ENCODE assay signal across 16 cellular contexts in genomic region chr3:180690061-180690460, GRCh38. TPM values are rescaled to one million over a fixed set of nuclear protein-coding genes. Genes with fewer than 3 reads are reported as not detected.
DNase-seq lines count a peak whose midpoint lies in the region; ATAC-seq and TF ChIP-seq lines count a peak whose summit lies in the region.
"Had no signal": no experiment of that assay in that cellular context is flagged by ENCODE, and none has a peak within 500 bp of the region (broad histone marks: within the 10 kb centered on the region; RNA-seq: fewer than 3 reads in every experiment).

No MANE protein-coding gene starts in this region.

- CTCF ChIA-PET in PC-3 (lab: Charles Lee): interaction anchor here (0.6 kb wide), 1 partner anchor 62 kb away, joined by 3 read pairs; no protein-coding TSS in a partner anchor

- H3K36me3 Mint-ChIP-seq in neural crest cell (ENCODE audit: low read depth): no peaks in the 10 kb centered on the region

- no peak overlapping the region for H3K27ac Mint-ChIP-seq in neural crest cell (ENCODE audit: unreplicated experiment)
- H3K27ac Mint-ChIP-seq: stimulated activated naive CD8-positive, alpha-beta T cell treated with anti-CD3 and anti-CD28 coated beads, Interleukin-15, amount 100 ng/mL, for 72 hours had no signal

- H3K9me2 ChIP-seq in PC-3 (replicated peaks; ENCODE audit: low read length): no peaks in the 10 kb centered on the region

- H3K9me3 Mint-ChIP-seq in neural crest cell: no peaks in the 10 kb centered on the region
- H3K9me3 Mint-ChIP-seq: stimulated activated naive CD8-positive, alpha-beta T cell treated with anti-CD3 and anti-CD28 coated beads, Interleukin-15, amount 100 ng/mL, for 72 hours had no signal

- no peaks in the 10 kb centered on the region for H3K79me2 ChIP-seq in PC-3 (ENCODE audit: low read length)

- H3K4me2 ChIP-seq in PC-3 (ENCODE audit: low read length): no peak overlapping the region

- DNase-seq in NCI-H1436 (lab: John Stamatoyannopoulos, UW): peak; percentile 20
- DNase-seq in NCI-H1436 treated with DMSO at 0.1 percent for 48 hours (lab: John Stamatoyannopoulos, UW): no peak
- DNase-seq in LNCaP clone FGC (ENCODE audit: low read depth): no peak
- peak; percentile 17 for DNase-seq in PC-3
- no peak for DNase-seq in neural crest cell (ENCODE audit: low read depth, low spot score)
- DNase-seq in activated CD4-positive, alpha-beta T cell treated with anti-CD3 and anti-CD28 coated beads, Interleukin-2, amount 50 U/mL, for 1 hour: no peak
- DNase-seq in lower leg skin (ENCODE audit: low spot score in 2 of 2): no peak
- DNase-seq in NCI-H526 (lab: John Stamatoyannopoulos, UW): no peak
- DNase-seq: body of pancreas; Caco-2; mesendoderm; MV-4-11; occipital lobe; stimulated activated naive CD8-positive, alpha-beta T cell treated with anti-CD3 and anti-CD28 coated beads, Interleukin-15, amount 100 ng/mL, for 72 hours had no signal

- no peak overlapping the region for H2AFZ ChIP-seq in PC-3 (ENCODE audit: low read length)

- H3K36me3 ChIP-seq in PC-3 (ENCODE audit: low read depth, low read length): no peaks in the 10 kb centered on the region

- no peaks in the 10 kb centered on the region for H3K4me1 ChIP-seq in PC-3 (ENCODE audit: insufficient read depth, low read length)
- H3K4me1 ChIP-seq: body of pancreas, Caco-2 had no signal

- no peak overlapping the region for H3K27ac ChIP-seq in PC-3 (ENCODE audit: low read length)
- H3K27ac ChIP-seq: body of pancreas, SK-N-MC had no signal

- H3K9me3 ChIP-seq in PC-3 (ENCODE audit: low read length): no peaks in the 10 kb centered on the region
- H3K9me3 ChIP-seq: body of pancreas, Caco-2 had no signal

- no peak overlapping the region for H3K4me3 Mint-ChIP-seq in neural crest cell
- H3K4me3 Mint-ChIP-seq: stimulated activated naive CD8-positive, alpha-beta T cell treated with anti-CD3 and anti-CD28 coated beads, Interleukin-15, amount 100 ng/mL, for 72 hours had no signal

- no peak for ATAC-seq in PC-3
- ATAC-seq: body of pancreas; stimulated activated naive CD8-positive, alpha-beta T cell treated with anti-CD3 and anti-CD28 coated beads, Interleukin-15, amount 100 ng/mL, for 72 hours had no signal

- H3K9ac ChIP-seq in PC-3 (ENCODE audit: low read length): no peak overlapping the region

- 2 to 3% methylated on average over 1 of the region's 1 CpG for WGBS in lower leg skin, 2 donors

- H3K27me3 Mint-ChIP-seq in neural crest cell (ENCODE audit: low read depth): peaks cover 42% of the 10 kb centered on the region

- no peak overlapping the region for H3K4me3 ChIP-seq in LNCaP clone FGC (ENCODE audit: low read depth, low read length)
- H3K4me3 ChIP-seq in PC-3 (ENCODE audit: low read length): no peak overlapping the region
- H3K4me3 ChIP-seq in lower leg skin (ENCODE audit: low read depth, poor library complexity, severe bottlenecking): no peak overlapping the region
- H3K4me3 ChIP-seq: body of pancreas, SK-N-MC had no signal

- no TSS peak for BruUV-seq in PC-3 (replicated peaks; lab: Mats Ljungman, UMichigan)

- H3K27me3 ChIP-seq in PC-3 (ENCODE audit: low read length): peaks cover 44% of the 10 kb centered on the region
- H3K27me3 ChIP-seq: body of pancreas had no signal

- no peak for TF ChIP-seq POLR2A in lower leg skin (IDR thresholded peaks at IDR 0.05)

- peak; percentile 39 for TF ChIP-seq CTCF in LNCaP clone FGC (IDR thresholded peaks at IDR 0.05; ENCODE audit: control insufficient read depth, extremely low read depth, insufficient read depth)
- peak; percentile 55 for TF ChIP-seq CTCF in PC-3 (conservative IDR thresholded peaks at IDR 0.05; ENCODE audit: low read depth, low read length)
- peak; percentile 39 for TF ChIP-seq CTCF in neural crest cell (conservative IDR thresholded peaks at IDR 0.05)
- no peak for TF ChIP-seq CTCF in lower leg skin (IDR thresholded peaks at IDR 0.05)

- POLR2A ChIA-PET in PC-3 (lab: Charles Lee; ENCODE audit: unreplicated experiment): no interaction called here

- H3F3A ChIP-seq in PC-3 (ENCODE audit: low read length, unreplicated experiment): no peaks in the 10 kb centered on the region

- intact Hi-C loops in PC-3 (cut with micrococcal nuclease): loop anchor here (1.0 to 10.0 kb wide), 2 partner anchors 92 to 295 kb away; partner anchors contain the start of gene DNAJC19
- intact Hi-C loops in lower leg skin (cut with DNase I; ENCODE audit: low total_unique reads): no loop called here

- no peaks in the 10 kb centered on the region for H4K20me1 ChIP-seq in PC-3 (ENCODE audit: low read length)

- H3K4me1 Mint-ChIP-seq in neural crest cell: no peaks in the 10 kb centered on the region
- H3K4me1 Mint-ChIP-seq: stimulated activated naive CD8-positive, alpha-beta T cell treated with anti-CD3 and anti-CD28 coated beads, Interleukin-15, amount 100 ng/mL, for 72 hours had no signal

RNA-seq across cellular contexts. Expression of gene CCDC39, which starts 10.8 kb away (rescaled TPM):
- total RNA-seq in PC-3 (2014; rRNA removed) (0.04 TPM in 1 of 2 replicates, not detected in the other), neural crest cell (0.07 TPM in 1 of 2 replicates, not detected in the other), lower leg skin (under 1 TPM in 1 of 4 donors, not detected in 3; 0.13 TPM)
- total RNA-seq: Caco-2, skeletal muscle tissue had no signal

Comparison
In these comparisons a context has a peak if more than half of its experiments do, and no peak if none do; other contexts are left out.
1. DNase-seq: peak in NCI-H1436 (single experiment) and PC-3 (single experiment); none in NCI-H1436 treated with DMSO at 0.1 percent for 48 hours (single experiment), LNCaP clone FGC (single experiment), neural crest cell (single experiment), activated CD4-positive, alpha-beta T cell treated with anti-CD3 and anti-CD28 coated beads, Interleukin-2, amount 50 U/mL, for 1 hour (single experiment), lower leg skin (0 of 2) and NCI-H526 (0 of 2).
2. CTCF ChIP-seq: peak in LNCaP clone FGC (single experiment), PC-3 (single experiment) and neural crest cell (single experiment); none in lower leg skin (0 of 3).